ENCODE assay signal across 17 cellular contexts in genomic region chr3:56294316-56294715, GRCh38.
DNase-seq lines count a peak whose midpoint lies in the region; TF ChIP-seq lines count a peak whose summit lies in the region.
"Had no signal": no experiment of that assay in that cellular context is flagged by ENCODE, and none has a peak within 500 bp of the region (broad histone marks: within the 10 kb centered on the region; RNA-seq: fewer than 3 reads in every experiment).

No MANE protein-coding gene starts in this region.

- no peaks in the 10 kb centered on the region for H3K9me3 ChIP-seq in MG63
- H3K9me3 ChIP-seq: BE2C; BLaER1 treated with 17β-estradiol and CSF1 and Interleukin-3, amounts not matched to agents 10 nM and 100 nM; HAP-1 had no signal

- no peaks in the 10 kb centered on the region for H3K27me3 ChIP-seq in MG63
- H3K27me3 ChIP-seq: BE2C; BLaER1 treated with 17β-estradiol and CSF1 and Interleukin-3, amounts not matched to agents 10 nM and 100 nM had no signal

- no peak for TF ChIP-seq CTCF in fibroblast of the aortic adventitia (IDR thresholded peaks at IDR 0.05; ENCODE audit: insufficient read depth, low read length)

- no peaks in the 10 kb centered on the region for H3K36me3 ChIP-seq in MG63
- H3K36me3 ChIP-seq: BE2C; BLaER1 treated with 17β-estradiol and CSF1 and Interleukin-3, amounts not matched to agents 10 nM and 100 nM; HAP-1 had no signal

- in situ Hi-C loops in G401 (cut with HindIII; ENCODE audit: low sequenced_read_pairs) = no loop called here

- DNase-seq in G401 (ENCODE audit: low spot score) (peak; percentile 45), cerebellar cortex (ENCODE audit: low spot score) (peak; percentile 37), fibroblast of the aortic adventitia (ENCODE audit: low read depth) (peak; percentile 37), NCI-H524 treated with DMSO at 0.1 percent for 48 hours (lab: John Stamatoyannopoulos, UW) (no peak), hippocampal formation (lab: John Stamatoyannopoulos, UW) (no peak), MG63 (no peak)
- DNase-seq: BE2C; CD4-positive, alpha-beta T cell; CD8-positive, alpha-beta memory T cell; DMS 273 treated with DMSO at 0.1 percent for 48 hours; DMS79; EL; GF-D8; GOT3; HFFc6 had no signal

- no peak overlapping the region for H3K4me3 ChIP-seq in fibroblast of the aortic adventitia (ENCODE audit: low read depth, low read length)
- H3K4me3 ChIP-seq in MG63 = no peak overlapping the region
- H3K4me3 ChIP-seq: BLaER1 treated with 17β-estradiol and CSF1 and Interleukin-3, amounts not matched to agents 10 nM and 100 nM; HAP-1 had no signal

Comparison
In these comparisons a context has a peak if more than half of its experiments do, and no peak if none do; other contexts are left out.
1. DNase-seq: peak in G401 (single experiment), cerebellar cortex (single experiment) and fibroblast of the aortic adventitia (single experiment); none in NCI-H524 treated with DMSO at 0.1 percent for 48 hours (single experiment), hippocampal formation (0 of 2) and MG63 (single experiment).